ENCODE assay signal across 8 cellular contexts in genomic region chr11:108497317-108498045, GRCh38.
DNase-seq lines count a peak whose midpoint lies in the region; FAIRE-seq and TF ChIP-seq lines count a peak whose summit lies in the region.

No MANE protein-coding gene starts in this region.

- TF ChIP-seq CTCF in MM.1S (IDR thresholded peaks at IDR 0.05; ENCODE audit: low read length): no peak
- no peak for TF ChIP-seq CTCF in neutrophil (IDR thresholded peaks at IDR 0.05)

- DNase-seq in EL: peak; percentile 99
- peak; percentile 76 for DNase-seq in H54 (ENCODE audit: insufficient read length, low spot score)
- peak; percentile 7 for DNase-seq in MM.1S
- DNase-seq in SK-N-MC (ENCODE audit: low read depth, low spot score): peak; percentile 72
- peak; percentile 62 for DNase-seq in activated naive CD4-positive, alpha-beta T cell treated with anti-CD3 and anti-CD28 coated beads, Interleukin-2, amount 50 U/mL, for 16 hours
- peak; percentile 73 for DNase-seq in globus pallidus (ENCODE audit: low spot score)
- peak in 43 of 49 donors; percentile 6 to 74 (median 46) for DNase-seq in substantia nigra (lab: John Stamatoyannopoulos, UW)

- peak; percentile 90 for FAIRE-seq in H54 (lab: Jason Lieb, UNC)

- peak overlapping the region; percentile 66 for H3K4me2 ChIP-seq in MM.1S (ENCODE audit: low read depth, low read length)

- H3K4me1 ChIP-seq in MM.1S (ENCODE audit: low read length) (no peaks in the 10 kb centered on the region), neutrophil (ENCODE audit: control insufficient read depth in 1 of 2, insufficient read depth in 1 of 2, low read depth in 1 of 2, low read length in 1 of 2) (peaks cover 11% of the 10 kb centered on the region in 2 experiments)

- H3K9me2 ChIP-seq in MM.1S (replicated peaks; ENCODE audit: insufficient read depth, low read length): no peaks in the 10 kb centered on the region

- H3K27ac ChIP-seq in MM.1S (ENCODE audit: low read length) (peak overlapping the region; percentile 34; the same call in 1 of the 2 replicates), SK-N-MC (peak overlapping the region; percentile 90), neutrophil (peak overlapping the region; percentile 52), substantia nigra (ENCODE audit: low read depth, low read length, poor library complexity, severe bottlenecking) (peak overlapping the region; percentile 69)

- H3F3A ChIP-seq in MM.1S (ENCODE audit: insufficient read depth, low read length): no peaks in the 10 kb centered on the region; the same call in 1 of the 2 replicates

- H4K20me1 ChIP-seq in MM.1S (ENCODE audit: insufficient read depth, low read length): no peaks in the 10 kb centered on the region

- H3K79me2 ChIP-seq in MM.1S (ENCODE audit: low read length): no peaks in the 10 kb centered on the region

- TF ChIP-seq POLR2A in H54 (IDR thresholded peaks at IDR 0.05; ENCODE audit: low read depth, low read length): peak; percentile 78

- no peaks in the 10 kb centered on the region for H3K9me3 ChIP-seq in MM.1S (replicated peaks; ENCODE audit: insufficient read depth, low read length)
- no peaks in the 10 kb centered on the region for H3K9me3 ChIP-seq in SK-N-MC (ENCODE audit: low read depth, low read length)
- H3K9me3 ChIP-seq in neutrophil: no peaks in the 10 kb centered on the region

- peak overlapping the region; percentile 60 for H3K4me3 ChIP-seq in MM.1S (ENCODE audit: low read length)
- peak overlapping the region; percentile 85 for H3K4me3 ChIP-seq in SK-N-MC
- H3K4me3 ChIP-seq in neutrophil (ENCODE audit: low read depth in 1 of 2, low read length in 1 of 2): peak overlapping the region; percentile 64 to 69

- H3K27me3 ChIP-seq in MM.1S (replicated peaks; ENCODE audit: insufficient read depth, low read length) (no peaks in the 10 kb centered on the region), neutrophil (peaks cover 3% of the 10 kb centered on the region)

- H3K36me3 ChIP-seq in MM.1S (replicated peaks; ENCODE audit: insufficient read depth, low read length) (no peaks in the 10 kb centered on the region), SK-N-MC (ENCODE audit: insufficient read depth, low read length) (no peaks in the 10 kb centered on the region), neutrophil (no peaks in the 10 kb centered on the region)

- H2AFZ ChIP-seq in MM.1S (ENCODE audit: low read length): peak overlapping the region; percentile 62

- H3K9ac ChIP-seq in MM.1S (ENCODE audit: low read length): peak overlapping the region; percentile 52; the same call in 1 of the 2 replicates
- H3K9ac ChIP-seq in SK-N-MC (ENCODE audit: insufficient read length): peak overlapping the region; percentile 94

Comparison
In these comparisons a context has a peak if more than half of its experiments do, and no peak if none do; other contexts are left out.
1. Peak in every context shown above with its lines: DNase-seq, H3K4me3 ChIP-seq and H3K27ac ChIP-seq.
2. DNase-seq: peak in every context shown above with its lines; median percentile 99 in EL; 76 in H54; 73 in globus pallidus; 72 in SK-N-MC; 62 in activated naive CD4-positive, alpha-beta T cell treated with anti-CD3 and anti-CD28 coated beads, Interleukin-2, amount 50 U/mL, for 16 hours; 46 in substantia nigra; 7 in MM.1S.
3. H3K27ac ChIP-seq: peak in every context shown above with its lines; median percentile 90 in SK-N-MC; 69 in substantia nigra; 52 in neutrophil; 34 in MM.1S.